Comparison of ENCODE assay signal across 16 cellular contexts in the genomic region with DNA sequence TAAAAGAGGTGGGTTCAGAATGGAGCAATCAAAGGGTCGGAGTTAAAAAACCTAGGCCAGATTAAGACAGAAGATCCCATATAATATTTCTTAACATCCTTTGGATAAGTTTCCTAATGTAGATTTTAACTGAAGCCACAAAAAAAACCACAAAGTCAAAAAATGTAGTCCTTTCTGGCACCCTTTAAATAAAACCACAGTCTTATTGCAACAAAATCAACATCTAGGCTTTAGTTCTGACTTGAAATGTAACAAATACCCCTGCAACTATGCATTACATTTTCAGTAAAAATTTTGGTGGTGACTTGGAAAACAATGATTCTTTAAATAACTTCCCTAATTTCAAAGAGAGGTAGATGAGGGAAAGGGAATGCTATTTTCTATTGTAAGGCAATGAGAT.
"Had no signal": no experiment of that assay in that cellular context is flagged by ENCODE, and none has a peak within 500 bp of the region (broad histone marks: within the 10 kb centered on the region; RNA-seq: fewer than 3 reads in every experiment).

No MANE protein-coding gene starts in this region.

- H3K9me3 ChIP-seq: ascending aorta, gastrocnemius medialis, left ventricle myocardium inferior, upper lobe of right lung had no signal

- H3K27ac Mint-ChIP-seq: activated naive CD8-positive, alpha-beta T cell; natural killer cell treated with Interleukin-12 subunit alpha and Interleukin-12 subunit beta and Interleukin-15 and Interleukin-18, amount 100 ng/mL, for 72 hours had no signal

- H3K4me3 Mint-ChIP-seq: activated naive CD8-positive, alpha-beta T cell; activated T-cell treated with anti-CD3 and anti-CD28 coated beads, Interleukin-2, amount 50 U/mL, for 4 hours; natural killer cell treated with Interleukin-12 subunit alpha and Interleukin-12 subunit beta and Interleukin-15 and Interleukin-18, amount 100 ng/mL, for 72 hours had no signal

- H3K4me1 ChIP-seq: ascending aorta, gastrocnemius medialis, left ventricle myocardium inferior, upper lobe of right lung had no signal

- H3K4me3 ChIP-seq: ascending aorta, gastrocnemius medialis, left ventricle myocardium inferior, upper lobe of right lung had no signal

- ATAC-seq: activated T-cell treated with anti-CD3 and anti-CD28 coated beads, Interleukin-2, amount 50 U/mL, for 4 hours; gastrocnemius medialis; natural killer cell treated with Interleukin-12 subunit alpha and Interleukin-12 subunit beta and Interleukin-15 and Interleukin-18, amount 100 ng/mL, for 72 hours; stimulated activated naive CD8-positive, alpha-beta T cell treated with anti-CD3 and anti-CD28 coated beads, Interleukin-15, Interleukin-2, amounts not matched to agents 100 U/mL and 50 U/mL, for 24 hours had no signal

- H3K36me3 Mint-ChIP-seq: activated naive CD8-positive, alpha-beta T cell; natural killer cell treated with Interleukin-12 subunit alpha and Interleukin-12 subunit beta and Interleukin-15 and Interleukin-18, amount 100 ng/mL, for 72 hours had no signal

- H3K27ac ChIP-seq: ascending aorta, gastrocnemius medialis, left ventricle myocardium inferior, upper lobe of right lung had no signal

- H3K27me3 ChIP-seq: ascending aorta, gastrocnemius medialis, upper lobe of right lung had no signal

- H3K36me3 ChIP-seq: ascending aorta, gastrocnemius medialis, left ventricle myocardium inferior, upper lobe of right lung had no signal

- H3K9me3 Mint-ChIP-seq: activated T-cell treated with anti-CD3 and anti-CD28 coated beads, Interleukin-2, amount 50 U/mL, for 4 hours; natural killer cell treated with Interleukin-12 subunit alpha and Interleukin-12 subunit beta and Interleukin-15 and Interleukin-18, amount 100 ng/mL, for 72 hours had no signal

- DNase-seq: activated CD4-positive, alpha-beta T cell treated with anti-CD3 and anti-CD28 coated beads for 1 hour; activated CD4-positive, alpha-beta T cell treated with anti-CD3 and anti-CD28 coated beads, Interleukin-2, amount 50 U/mL, for 48 hours; activated gamma-delta T cell; activated T-cell treated with anti-CD3 and anti-CD28 coated beads, Interleukin-2, amount 50 U/mL, for 4 hours; effector CD4-positive, alpha-beta T cell; gastrocnemius medialis; kidney; left ventricle myocardium inferior; mesenchymal stem cell; occipital lobe; stimulated activated CD4-positive, alpha-beta T cell treated with anti-CD3 and anti-CD28 coated beads, Interleukin-2, amount 100 ng/mL, for 48 hours; stimulated activated naive CD8-positive, alpha-beta T cell treated with anti-CD3 and anti-CD28 coated beads, Interleukin-15, Interleukin-2, amounts not matched to agents 100 U/mL and 50 U/mL, for 24 hours had no signal
